9 cellular contexts compared by ENCODE assay signal in the genomic region with DNA sequence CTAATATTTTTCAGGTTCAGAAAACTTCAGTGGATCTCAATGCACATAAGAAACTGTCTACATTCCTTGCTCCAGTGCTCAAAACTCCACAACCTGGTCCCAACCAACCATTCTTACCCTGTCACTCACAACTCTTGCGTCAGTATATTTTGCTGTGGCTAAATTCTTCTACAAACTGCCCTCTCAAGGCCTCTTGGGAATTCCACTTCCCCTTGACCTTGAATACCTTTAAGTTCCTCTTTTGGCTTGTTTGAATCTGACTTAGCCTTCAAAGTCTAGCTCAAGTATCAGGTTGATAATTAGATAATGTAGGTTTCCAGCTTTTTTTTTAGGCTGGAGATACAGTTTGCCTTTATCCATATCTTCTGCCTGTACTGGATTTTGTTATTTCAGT.
DNase-seq lines count a peak whose midpoint lies in the region; ATAC-seq and TF ChIP-seq lines count a peak whose summit lies in the region.
"Had no signal": no experiment of that assay in that cellular context is flagged by ENCODE, and none has a peak within 500 bp of the region (broad histone marks: within the 10 kb centered on the region; RNA-seq: fewer than 3 reads in every experiment).

No MANE protein-coding gene starts in this region.

- no peaks in the 10 kb centered on the region for H3K36me3 ChIP-seq in testis (ENCODE audit: low read depth, missing control alignments)

- no peak overlapping the region for H3K4me3 ChIP-seq in testis

- no peak overlapping the region for H3K27ac ChIP-seq in testis
- H3K27ac ChIP-seq: KMS-11 had no signal

- no peak for TF ChIP-seq POLR2A in testis (IDR thresholded peaks at IDR 0.05)

- no peaks in the 10 kb centered on the region for H3K9me3 ChIP-seq in testis

- peak; percentile 51 for ATAC-seq in GM18517 (IDR thresholded peaks at IDR 0.05; ENCODE audit: unreplicated experiment)
- ATAC-seq in HG02610 (IDR thresholded peaks at IDR 0.05; ENCODE audit: unreplicated experiment) = peak; percentile 40

- no peaks in the 10 kb centered on the region for H3K27me3 ChIP-seq in testis

- WGBS in testis, 2 donors = 83 to 85% methylated on average over 1 of the region's 1 CpG

- TF ChIP-seq CTCF in testis (IDR thresholded peaks at IDR 0.05) = no peak

- peak; percentile 22 for DNase-seq in M059J (ENCODE audit: low read depth)
- DNase-seq in kidney glomerular epithelial cell (lab: John Stamatoyannopoulos, UW) = peak; percentile 13
- DNase-seq in iPS-NIHi7 (ENCODE audit: extremely low spot score) = no peak
- DNase-seq in testis = no peak
- no peak for DNase-seq in GM19238 (ENCODE audit: insufficient read length, low spot score)
- DNase-seq in hippocampal formation (lab: John Stamatoyannopoulos, UW) = no peak

- H3K4me1 ChIP-seq in testis = peaks cover 4% of the 10 kb centered on the region

- intact Hi-C loops in testis (cut with DNase I; ENCODE audit: low total_unique reads) = no loop called here

Comparison
In these comparisons a context has a peak if more than half of its experiments do, and no peak if none do; other contexts are left out.
1. DNase-seq: peak in M059J (single experiment) and kidney glomerular epithelial cell (single experiment); none in iPS-NIHi7 (single experiment), testis (single experiment), GM19238 (single experiment) and hippocampal formation (0 of 2).